In genomic region chr2:74513605-74514367, GRCh38 we compare ENCODE assay signal across 1 cellular context.
TF ChIP-seq lines count a peak whose summit lies in the region.

No MANE protein-coding gene starts in this region.

TF ChIP-seq in endothelial cell of umbilical vein, 7 proteins besides CTCF, POLR2A, EP300 and RAD21:
- TF ChIP-seq MAX (IDR thresholded peaks at IDR 0.05; ENCODE audit: insufficient read depth, insufficient read length) (no peak), EZH2 (IDR thresholded peaks at IDR 0.05; ENCODE audit: borderline replicate concordance, low read depth, low read length, severe bottlenecking) (peak; percentile 89), JUN (IDR thresholded peaks at IDR 0.05; ENCODE audit: borderline replicate concordance, insufficient read depth, insufficient read length, low read depth) (no peak)
TF ChIP-seq in endothelial cell of umbilical vein: peak in this region for 1.
